ENCODE assay signal across 8 cellular contexts in the genomic region with DNA sequence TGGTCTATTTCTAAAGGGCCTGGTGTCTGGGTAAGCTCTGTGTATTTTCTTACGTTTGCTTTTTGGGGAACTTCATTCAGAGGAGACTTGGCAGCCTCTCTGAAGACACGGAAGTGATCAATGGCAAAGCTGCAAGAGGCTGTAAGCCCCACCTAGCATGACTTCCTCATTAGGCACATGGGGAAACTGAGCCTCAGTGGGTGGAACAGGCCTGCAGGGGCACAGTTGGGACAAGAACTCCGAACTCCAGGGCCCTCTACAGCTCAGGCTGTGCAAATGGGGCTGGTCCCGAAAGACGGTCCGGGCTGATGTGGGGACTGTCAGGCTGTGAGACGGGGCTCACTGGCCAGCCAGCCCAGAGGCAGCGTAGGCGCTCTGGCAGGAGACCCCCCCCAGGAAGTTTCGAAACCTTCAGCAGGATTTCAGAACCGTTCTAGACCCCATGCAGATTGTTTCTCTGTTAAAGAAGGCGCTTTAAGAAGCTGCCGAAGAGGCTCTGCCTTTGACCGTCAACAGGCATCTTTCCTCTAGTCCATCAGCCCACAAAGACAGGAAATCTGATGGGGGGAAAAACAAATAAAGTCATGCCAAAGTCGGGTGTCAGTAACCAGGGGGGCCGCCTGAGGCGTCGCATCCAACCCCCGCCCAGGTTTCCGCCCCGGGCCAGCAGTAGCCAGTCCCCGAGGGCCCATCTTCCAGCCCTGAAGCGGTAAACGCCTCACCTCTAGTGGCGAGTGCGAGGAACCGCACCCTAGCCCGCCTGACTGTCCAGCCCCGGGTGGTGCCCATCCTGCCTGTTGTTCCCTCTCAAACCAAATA.
DNase-seq lines count a peak whose midpoint lies in the region; ATAC-seq and TF ChIP-seq lines count a peak whose summit lies in the region.

No MANE protein-coding gene starts in this region.

- H3K9me3 Mint-ChIP-seq in activated naive CD4-positive, alpha-beta T cell treated with anti-CD3 and anti-CD28 coated beads, Interleukin-2, amount 10 ng/mL, durations not matched to agents 7 days and 5 days: no peaks in the 10 kb centered on the region

- no peak for DNase-seq in DND-41
- DNase-seq in HAP-1 (ENCODE audit: low spot score in 2 of 2): peak; percentile 38 to 82
- peak; percentile 55 to 82 (median 74) for DNase-seq in Peyer's patch
- peak; percentile 63 for DNase-seq in activated naive CD4-positive, alpha-beta T cell treated with anti-CD3 and anti-CD28 coated beads, Interleukin-2, amount 10 ng/mL, durations not matched to agents 7 days and 5 days
- DNase-seq in left ventricle myocardium inferior: peak; percentile 51
- DNase-seq in gastrocnemius medialis: no peak
- DNase-seq in NK-92 treated with Interleukin-12 subunit alpha and Interleukin-12 subunit beta, amount 100 ng/mL, for 24 hours (lab: John Stamatoyannopoulos, UW): no peak

- no peak overlapping the region for H3K27ac Mint-ChIP-seq in activated naive CD4-positive, alpha-beta T cell treated with anti-CD3 and anti-CD28 coated beads, Interleukin-2, amount 10 ng/mL, durations not matched to agents 7 days and 5 days

- no peak overlapping the region for H2AFZ ChIP-seq in DND-41 (ENCODE audit: low read depth, low read length)

- H3K4me1 ChIP-seq in DND-41 (ENCODE audit: insufficient read depth, low read length): peaks cover 4% of the 10 kb centered on the region
- H3K4me1 ChIP-seq in HAP-1: no peaks in the 10 kb centered on the region
- H3K4me1 ChIP-seq in Peyer's patch: peaks cover 0 to 6% (median 0%) of the 10 kb centered on the region in 4 donors
- peaks cover 5% of the 10 kb centered on the region for H3K4me1 ChIP-seq in left ventricle myocardium inferior
- H3K4me1 ChIP-seq in gastrocnemius medialis: no peaks in the 10 kb centered on the region

- TF ChIP-seq POLR2A in Peyer's patch (IDR thresholded peaks at IDR 0.05) (no peak), gastrocnemius medialis (IDR thresholded peaks at IDR 0.05) (no peak)

- H3K79me2 ChIP-seq in DND-41 (ENCODE audit: insufficient read depth, low read length): no peaks in the 10 kb centered on the region

- CTCF ChIA-PET in activated naive CD4-positive, alpha-beta T cell treated with anti-CD3 and anti-CD28 coated beads, Interleukin-2, amount 10 ng/mL, durations not matched to agents 7 days and 5 days (lab: Charles Lee): interaction anchor here (0.7 to 1.3 kb wide), 3 partner anchors 9 to 29 kb away, joined by 3 to 4 read pairs (median 3); no protein-coding TSS in a partner anchor

- H3K4me1 Mint-ChIP-seq in activated naive CD4-positive, alpha-beta T cell treated with anti-CD3 and anti-CD28 coated beads, Interleukin-2, amount 10 ng/mL, durations not matched to agents 7 days and 5 days: peaks cover 35% of the 10 kb centered on the region

- no peaks in the 10 kb centered on the region for H3K9me3 ChIP-seq in DND-41 (ENCODE audit: insufficient read depth, low read length, severe bottlenecking)
- no peaks in the 10 kb centered on the region for H3K9me3 ChIP-seq in HAP-1
- no peaks in the 10 kb centered on the region for H3K9me3 ChIP-seq in Peyer's patch
- H3K9me3 ChIP-seq in left ventricle myocardium inferior (replicated peaks): no peaks in the 10 kb centered on the region
- H3K9me3 ChIP-seq in gastrocnemius medialis: no peaks in the 10 kb centered on the region

- H3K9ac ChIP-seq in DND-41 (ENCODE audit: low read depth, low read length): no peak overlapping the region

- H3K4me3 ChIP-seq in DND-41 (ENCODE audit: low read depth in 1 of 2, low read length in 2 of 2) (no peak overlapping the region), HAP-1 (peak overlapping the region; percentile 6; the same call in 1 of the 2 replicates), Peyer's patch (peak overlapping the region in 3 of 4 donors; percentile 5 to 25 (median 14)), left ventricle myocardium inferior (peak overlapping the region; percentile 39), gastrocnemius medialis (peak overlapping the region in 1 of 4 donors; percentile 5)

- H3K36me3 ChIP-seq in DND-41 (ENCODE audit: insufficient read depth, low read length) (no peaks in the 10 kb centered on the region), HAP-1 (replicated peaks) (no peaks in the 10 kb centered on the region), Peyer's patch (no peaks in the 10 kb centered on the region), left ventricle myocardium inferior (no peaks in the 10 kb centered on the region), gastrocnemius medialis (no peaks in the 10 kb centered on the region)

- H3K27me3 Mint-ChIP-seq in activated naive CD4-positive, alpha-beta T cell treated with anti-CD3 and anti-CD28 coated beads, Interleukin-2, amount 10 ng/mL, durations not matched to agents 7 days and 5 days: peaks cover 43% of the 10 kb centered on the region

- H3K4me3 Mint-ChIP-seq in activated naive CD4-positive, alpha-beta T cell treated with anti-CD3 and anti-CD28 coated beads, Interleukin-2, amount 10 ng/mL, durations not matched to agents 7 days and 5 days: no peak overlapping the region

- no peak overlapping the region for H3K4me2 ChIP-seq in DND-41 (ENCODE audit: insufficient read depth, low read length)

- H3K27ac ChIP-seq in DND-41 (ENCODE audit: low read length): no peak overlapping the region
- peak overlapping the region in 1 of 4 donors; percentile 27 for H3K27ac ChIP-seq in Peyer's patch
- no peak overlapping the region for H3K27ac ChIP-seq in left ventricle myocardium inferior (replicated peaks)
- no peak overlapping the region for H3K27ac ChIP-seq in gastrocnemius medialis

- in situ Hi-C loops in HAP-1 (cut with MboI; ENCODE audit: low sequenced_read_pairs): no loop called here
- in situ Hi-C loops in gastrocnemius medialis (cut with MboI; ENCODE audit: low sequenced_read_pairs in 4 of 4): loop anchor here in 1 of 4 donors (25.0 kb wide), 1 partner anchor 107 kb away; a partner anchor contains a TSS

- TF ChIP-seq CTCF in DND-41 (IDR thresholded peaks at IDR 0.05; ENCODE audit: borderline replicate concordance, extremely low read depth, low read length, poor library complexity, severe bottlenecking) (peak; percentile 40), Peyer's patch (IDR thresholded peaks at IDR 0.05) (peak; percentile 37 to 84 (median 72)), left ventricle myocardium inferior (IDR thresholded peaks at IDR 0.05; ENCODE audit: borderline replicate concordance) (peak; percentile 78), gastrocnemius medialis (IDR thresholded peaks at IDR 0.05 in 4 of 5, conservative IDR thresholded peaks at IDR 0.05 in 1 of 5) (peak in 4 of 5 experiments; percentile 37 to 71 (median 47))

- no peaks in the 10 kb centered on the region for H4K20me1 ChIP-seq in DND-41 (ENCODE audit: insufficient read depth, low read length)

- H3K27me3 ChIP-seq in DND-41 (ENCODE audit: insufficient read depth, low read length, poor library complexity): no peaks in the 10 kb centered on the region
- H3K27me3 ChIP-seq in HAP-1 (ENCODE audit: low read depth): no peaks in the 10 kb centered on the region
- H3K27me3 ChIP-seq in Peyer's patch: no peaks in the 10 kb centered on the region
- peaks cover 84% of the 10 kb centered on the region for H3K27me3 ChIP-seq in left ventricle myocardium inferior (ENCODE audit: low read depth)
- H3K27me3 ChIP-seq in gastrocnemius medialis: peaks cover 6 to 13% (median 9%) of the 10 kb centered on the region in 3 donors

- intact Hi-C loops in left ventricle myocardium inferior (cut with micrococcal nuclease) (no loop called here), gastrocnemius medialis (cut with DNase I; ENCODE audit: low total_unique reads) (no loop called here)

- ATAC-seq in DND-41 (ENCODE audit: insufficient read depth, low read depth): no peak
- no peak for ATAC-seq in gastrocnemius medialis
- ATAC-seq in HG03095 (IDR thresholded peaks at IDR 0.05; ENCODE audit: unreplicated experiment): no peak

- H3K36me3 Mint-ChIP-seq in activated naive CD4-positive, alpha-beta T cell treated with anti-CD3 and anti-CD28 coated beads, Interleukin-2, amount 10 ng/mL, durations not matched to agents 7 days and 5 days: no peaks in the 10 kb centered on the region

Comparison
In these comparisons a context has a peak if more than half of its experiments do, and no peak if none do; other contexts are left out.
1. DNase-seq: peak in HAP-1 (2 of 2), Peyer's patch (3 of 3), activated naive CD4-positive, alpha-beta T cell treated with anti-CD3 and anti-CD28 coated beads, Interleukin-2, amount 10 ng/mL, durations not matched to agents 7 days and 5 days (single experiment) and left ventricle myocardium inferior (single experiment); none in DND-41 (single experiment), gastrocnemius medialis (0 of 2) and NK-92 treated with Interleukin-12 subunit alpha and Interleukin-12 subunit beta, amount 100 ng/mL, for 24 hours (single experiment).
2. H3K4me3 ChIP-seq: peak in HAP-1 (single experiment), Peyer's patch (3 of 4) and left ventricle myocardium inferior (single experiment); none in DND-41 (0 of 2).
3. Peak in every context shown above with its lines, with median percentiles within 50 percentile points of each other: CTCF ChIP-seq.